35 cellular contexts compared by ENCODE assay signal in genomic region chr11:127392575-127392974, GRCh38.
"Had no signal": no experiment of that assay in that cellular context is flagged by ENCODE, and none has a peak within 500 bp of the region (broad histone marks: within the 10 kb centered on the region; RNA-seq: fewer than 3 reads in every experiment).

No MANE protein-coding gene starts in this region.

- H3K9me3 ChIP-seq: ascending aorta, left ventricle myocardium inferior, pancreas, prostate gland, thoracic aorta had no signal

- DNase-seq: activated CD4-positive, alpha-beta memory T cell treated with anti-CD3 and anti-CD28 coated beads for 36 hours; activated CD4-positive, alpha-beta T cell treated with anti-CD3 and anti-CD28 coated beads for 48 hours; activated CD8-positive, alpha-beta memory T cell treated with anti-CD3 and anti-CD28 coated beads, Interleukin-2, amount 50 U/mL, for 4 hours; activated gamma-delta T cell; activated naive CD4-positive, alpha-beta T cell treated with anti-CD3 and anti-CD28 coated beads, Interleukin-2, amount 10 ng/mL, durations not matched to agents 7 days and 5 days; activated naive CD8-positive, alpha-beta T cell treated with anti-CD3 and anti-CD28 coated beads, Interleukin-2, amount 10 ng/mL, durations not matched to agents 7 days and 5 days; activated T-cell treated with anti-CD3 and anti-CD28 coated beads, Interleukin-2, amount 50 U/mL, for 1 hour; cerebellar nuclear complex; dorsolateral prefrontal cortex; effector memory CD8-positive, alpha-beta T cell; foreskin fibroblast; head of caudate nucleus; hippocampal formation; islet precursor cell; left ventricle myocardium inferior; midbrain; naive thymus-derived CD4-positive, alpha-beta T cell; nucleus accumbens; pancreas; retina; stimulated activated CD4-positive, alpha-beta T cell treated with anti-CD3 and anti-CD28 coated beads, Interleukin-12 subunit alpha, Interleukin-12 subunit beta, amount 100 ng/mL, for 4 hours; stimulated activated CD4-positive, alpha-beta T cell treated with anti-CD3 and anti-CD28 coated beads, Interleukin-4, amount 100 ng/mL, for 1 hour; T-helper 1 cell; trophoblast cell had no signal

- ATAC-seq: activated CD4-positive, CD25-positive, alpha-beta regulatory T cell treated with anti-CD3 and anti-CD28 coated beads, Interleukin-2, amount 50 U/mL, for 24 hours; effector memory CD8-positive, alpha-beta T cell; esophagus mucosa; naive thymus-derived CD4-positive, alpha-beta T cell; pancreas; sciatic nerve had no signal

- H3K36me3 ChIP-seq: ascending aorta, cardiac muscle cell, left ventricle myocardium inferior, pancreas, prostate gland, thoracic aorta had no signal

- H3K4me3 ChIP-seq: ascending aorta, cardiac muscle cell, coronary artery, dorsolateral prefrontal cortex, left ventricle myocardium inferior, pancreas, prostate gland, skin epidermis, thoracic aorta had no signal

- H3K4me1 ChIP-seq: ascending aorta, left ventricle myocardium inferior, pancreas, prostate gland had no signal

- H3K27ac ChIP-seq: ascending aorta, cardiac muscle cell, coronary artery, dorsolateral prefrontal cortex, left ventricle myocardium inferior, pancreas, prostate gland, skin epidermis, thoracic aorta had no signal

- H3K27me3 ChIP-seq: ascending aorta, cardiac muscle cell, pancreas had no signal

- FAIRE-seq: endothelial cell of umbilical vein, pancreas, urothelium cell line had no signal
